18 cellular contexts compared by ENCODE assay signal in genomic region chr10:48517482-48517881, GRCh38.
"Had no signal": no experiment of that assay in that cellular context is flagged by ENCODE, and none has a peak within 500 bp of the region (broad histone marks: within the 10 kb centered on the region; RNA-seq: fewer than 3 reads in every experiment).

No MANE protein-coding gene starts in this region.

- H3K9me3 ChIP-seq: thyroid gland had no signal

- DNase-seq: activated CD4-positive, alpha-beta T cell treated with anti-CD3 and anti-CD28 coated beads, Interleukin-2, amount 10 ng/mL, durations not matched to agents 7 days and 5 days; activated CD4-positive, CD25-positive, alpha-beta regulatory T cell treated with anti-CD3 and anti-CD28 coated beads, Interleukin-2, amount 50 U/mL, for 72 hours; activated CD8-positive, alpha-beta T cell treated with anti-CD3 and anti-CD28 coated beads for 36 hours; activated T-cell treated with anti-CD3 and anti-CD28 coated beads, Interleukin-2, amount 50 U/mL, for 24 hours; endodermal cell; heart left ventricle; left ventricle myocardium superior; stimulated activated CD4-positive, alpha-beta T cell treated with anti-CD3 and anti-CD28 coated beads, Interleukin-4, amount 100 ng/mL, for 1 hour; stimulated activated naive CD8-positive, alpha-beta T cell treated with anti-CD3 and anti-CD28 coated beads, Interleukin-15, Interleukin-2, amounts not matched to agents 100 U/mL and 50 U/mL, for 24 hours; T-cell; thyroid gland; WERI-Rb-1 had no signal

- H3K36me3 ChIP-seq: heart left ventricle, thyroid gland, WERI-Rb-1 had no signal

- H3K4me3 Mint-ChIP-seq: activated CD4-positive, alpha-beta T cell treated with anti-CD3 and anti-CD28 coated beads, Interleukin-2, amount 10 ng/mL, durations not matched to agents 7 days and 5 days; activated CD8-positive, alpha-beta T cell treated with anti-CD3 and anti-CD28 coated beads for 36 hours; activated T-cell treated with anti-CD3 and anti-CD28 coated beads, Interleukin-2, amount 50 U/mL, for 24 hours; activated T-helper 17 cell treated with anti-CD3 and anti-CD28 coated beads, Interleukin-2, amount 50 U/mL, for 72 hours; central memory CD8-positive, alpha-beta T cell; endodermal cell; neural crest cell; T-cell had no signal

- ATAC-seq: activated CD8-positive, alpha-beta T cell treated with anti-CD3 and anti-CD28 coated beads for 36 hours; activated naive CD4-positive, alpha-beta T cell treated with anti-CD3 and anti-CD28 coated beads, Interleukin-2, amount 50 U/mL, for 72 hours; activated T-helper 17 cell treated with anti-CD3 and anti-CD28 coated beads, Interleukin-2, amount 50 U/mL, for 72 hours; left ventricle myocardium superior; sciatic nerve; stimulated activated naive CD8-positive, alpha-beta T cell treated with anti-CD3 and anti-CD28 coated beads, Interleukin-15, Interleukin-2, amounts not matched to agents 100 U/mL and 50 U/mL, for 24 hours; T-cell had no signal

- H3K4me1 Mint-ChIP-seq: activated T-helper 17 cell treated with anti-CD3 and anti-CD28 coated beads, Interleukin-2, amount 50 U/mL, for 72 hours had no signal

- H3K27ac Mint-ChIP-seq: activated CD4-positive, alpha-beta T cell treated with anti-CD3 and anti-CD28 coated beads, Interleukin-2, amount 10 ng/mL, durations not matched to agents 7 days and 5 days; activated CD8-positive, alpha-beta T cell treated with anti-CD3 and anti-CD28 coated beads for 36 hours; activated naive CD4-positive, alpha-beta T cell treated with anti-CD3 and anti-CD28 coated beads, Interleukin-2, amount 50 U/mL, for 72 hours; activated T-cell treated with anti-CD3 and anti-CD28 coated beads, Interleukin-2, amount 50 U/mL, for 24 hours; activated T-helper 17 cell treated with anti-CD3 and anti-CD28 coated beads, Interleukin-2, amount 50 U/mL, for 72 hours; endodermal cell; T-cell had no signal

- H3K36me3 Mint-ChIP-seq: T-cell had no signal

- H3K27ac ChIP-seq: epithelial cell of prostate, thyroid gland, WERI-Rb-1 had no signal
